Comparison of ENCODE assay signal across 13 cellular contexts in genomic region chr7:138625849-138626230, GRCh38.
DNase-seq lines count a peak whose midpoint lies in the region; ATAC-seq and TF ChIP-seq lines count a peak whose summit lies in the region.
"Had no signal": no experiment of that assay in that cellular context is flagged by ENCODE, and none has a peak within 500 bp of the region (broad histone marks: within the 10 kb centered on the region; RNA-seq: fewer than 3 reads in every experiment).

No MANE protein-coding gene starts in this region.

- H2AFZ ChIP-seq in smooth muscle cell (ENCODE audit: low read depth) = no peak overlapping the region
- H2AFZ ChIP-seq: GM23248 had no signal

- H4K20me1 ChIP-seq in BLaER1 (no peaks in the 10 kb centered on the region), smooth muscle cell (ENCODE audit: low read depth) (no peaks in the 10 kb centered on the region)

- H3K27me3 ChIP-seq in BLaER1 (no peaks in the 10 kb centered on the region), smooth muscle cell (ENCODE audit: low read depth) (no peaks in the 10 kb centered on the region)
- H3K27me3 ChIP-seq: testis had no signal

- H3K4me1 ChIP-seq in BLaER1 (peaks cover 25% of the 10 kb centered on the region), smooth muscle cell (ENCODE audit: low read depth) (no peaks in the 10 kb centered on the region)
- H3K4me1 ChIP-seq: testis had no signal

- H3K4me2 ChIP-seq in BLaER1 (peak overlapping the region; percentile 66), smooth muscle cell (no peak overlapping the region)

- ATAC-seq in GM18511 (IDR thresholded peaks at IDR 0.05; ENCODE audit: unreplicated experiment) (peak; percentile 61), Right ventricle myocardium superior (ENCODE audit: poor library complexity) (no peak)

- H3K9ac ChIP-seq in BLaER1 (no peak overlapping the region), smooth muscle cell (ENCODE audit: low read depth) (no peak overlapping the region)
- H3K9ac ChIP-seq: GM23248 had no signal

- no peaks in the 10 kb centered on the region for H3F3A ChIP-seq in smooth muscle cell (ENCODE audit: low read depth)

- intact Hi-C loops in Right ventricle myocardium superior (cut with DNase I) = no loop called here

- H3K27ac ChIP-seq in BLaER1 (no peak overlapping the region), VCaP (peak overlapping the region; percentile 90), smooth muscle cell (ENCODE audit: low read depth) (no peak overlapping the region)
- H3K27ac ChIP-seq: C4-2B, GM23248, testis had no signal

- peak; percentile 59 for DNase-seq in NCI-H2107 (lab: John Stamatoyannopoulos, UW)
- no peak for DNase-seq in Right ventricle myocardium superior
- DNase-seq in smooth muscle cell (lab: John Stamatoyannopoulos, UW; ENCODE audit: unreplicated experiment) = no peak
- DNase-seq in globus pallidus (ENCODE audit: low spot score) = no peak
- no peak for DNase-seq in HT-29 (ENCODE audit: low spot score)
- DNase-seq: anterior cingulate cortex, GM23248, NCI-H82, testis had no signal

- no peaks in the 10 kb centered on the region for H3K79me2 ChIP-seq in smooth muscle cell (ENCODE audit: low read depth)

- peaks cover 9% of the 10 kb centered on the region; the same call in 1 of the 2 replicates for H3K9me3 ChIP-seq in BLaER1
- no peaks in the 10 kb centered on the region for H3K9me3 ChIP-seq in smooth muscle cell (replicated peaks; ENCODE audit: low read depth)
- H3K9me3 ChIP-seq: testis had no signal

- WGBS in smooth muscle cell (ENCODE audit: low lambda C conversion rate) = 86% methylated on average over 5 of the region's 5 CpGs

- H3K4me3 ChIP-seq in BLaER1 = no peak overlapping the region
- no peak overlapping the region for H3K4me3 ChIP-seq in smooth muscle cell
- H3K4me3 ChIP-seq: GM23248, testis had no signal

- H3K36me3 ChIP-seq in BLaER1 (no peaks in the 10 kb centered on the region), smooth muscle cell (ENCODE audit: low read depth) (no peaks in the 10 kb centered on the region)

- TF ChIP-seq CTCF in VCaP (conservative IDR thresholded peaks at IDR 0.05) = no peak
- no peak for TF ChIP-seq CTCF in smooth muscle cell (IDR thresholded peaks at IDR 0.05; ENCODE audit: borderline replicate concordance, insufficient read depth, poor library complexity, severe bottlenecking)
